ENCODE assay signal across 20 cellular contexts in the genomic region with DNA sequence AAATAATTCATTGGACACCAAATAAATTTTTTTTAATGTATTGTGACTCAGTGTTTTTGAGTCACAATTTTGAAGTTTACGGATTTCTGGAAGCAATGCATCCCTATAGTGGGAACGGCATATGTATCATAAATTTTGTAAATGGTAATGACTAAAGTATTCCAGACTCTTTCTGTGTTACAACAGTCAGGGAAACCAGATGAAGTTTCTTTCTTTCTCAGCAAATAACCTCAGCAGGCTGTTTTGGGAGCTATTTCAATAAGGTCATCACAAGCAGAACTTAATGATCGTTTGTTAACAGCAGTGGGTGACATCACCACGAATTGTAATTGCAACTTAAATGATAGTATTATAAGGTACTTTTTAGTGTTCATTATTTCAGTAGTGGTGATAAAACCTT. TPM values are rescaled to one million over a fixed set of nuclear protein-coding genes. Genes with fewer than 3 reads are reported as not detected.
DNase-seq lines count a peak whose midpoint lies in the region; ATAC-seq, FAIRE-seq and TF ChIP-seq lines count a peak whose summit lies in the region.
"Had no signal": no experiment of that assay in that cellular context is flagged by ENCODE, and none has a peak within 500 bp of the region (broad histone marks: within the 10 kb centered on the region; RNA-seq: fewer than 3 reads in every experiment).

No MANE protein-coding gene starts in this region.

- no peaks in the 10 kb centered on the region for H3K9me3 Mint-ChIP-seq in HFFc6
- no peaks in the 10 kb centered on the region for H3K9me3 Mint-ChIP-seq in stimulated activated naive CD8-positive, alpha-beta T cell treated with anti-CD3 and anti-CD28 coated beads, Interleukin-15, amount 100 ng/mL, for 72 hours
- H3K9me3 Mint-ChIP-seq: IgD-negative memory B cell, immature natural killer cell had no signal

- in situ Hi-C loops in HepG2 (cut with HindIII; ENCODE audit: extremely low pct_ligation_motif_present, low pct_unique_long_range_greater_than_20kb) (no loop called here), GM12878 (cut with MboI) (no loop called here)

- H3K4me3 Mint-ChIP-seq in HFFc6, result peak overlapping the region; percentile 18; the same call in 1 of the 2 replicates
- H3K4me3 Mint-ChIP-seq in stimulated activated naive CD8-positive, alpha-beta T cell treated with anti-CD3 and anti-CD28 coated beads, Interleukin-15, amount 100 ng/mL, for 72 hours, result peak overlapping the region; percentile 60 to 61
- H3K4me3 Mint-ChIP-seq: immature natural killer cell had no signal

- ATAC-seq in HepG2, result no peak
- ATAC-seq in right lobe of liver, result no peak
- peak; percentile 10 for ATAC-seq in GM12878
- ATAC-seq in stimulated activated naive CD8-positive, alpha-beta T cell treated with anti-CD3 and anti-CD28 coated beads, Interleukin-15, amount 100 ng/mL, for 72 hours, result peak; percentile 25
- ATAC-seq in sciatic nerve, result no peak

- H4K20me1 ChIP-seq in HepG2 (ENCODE audit: insufficient read depth, low read length) (peaks cover 2% of the 10 kb centered on the region), GM12878 (ENCODE audit: control insufficient read depth, insufficient read depth) (no peaks in the 10 kb centered on the region)

- RAD21 ChIA-PET in GM12878 (lab: Charles Lee; ENCODE audit: unreplicated experiment), result interaction anchor here (0.6 to 9.8 kb wide), 12 partner anchors 11 to 354 kb away, joined by 3 to 77 read pairs (median 4); partner anchors contain the start of genes EDN1 and HIVEP1

- H3K4me2 ChIP-seq in HepG2 (ENCODE audit: low read depth, low read length) (no peak overlapping the region), GM12878 (ENCODE audit: control insufficient read depth, insufficient read depth) (peak overlapping the region; percentile 92)
- H3K4me2 ChIP-seq: BLaER1 had no signal

- no peaks in the 10 kb centered on the region for H3K79me2 ChIP-seq in HepG2 (ENCODE audit: insufficient read depth, low read length)
- H3K79me2 ChIP-seq in GM12878 (ENCODE audit: control insufficient read depth, insufficient read depth, low read length), result peaks cover 100% of the 10 kb centered on the region

- H3K4me3 ChIP-seq in HepG2 (replicated peaks in 1 of 3; ENCODE audit: insufficient read depth in 1 of 3, low read depth in 2 of 3, low read length in 3 of 3) (no peak overlapping the region), right lobe of liver (no peak overlapping the region), GM12878 (0 out of 2 replicates have a peak overlapping the region, but pooled peaks have one; percentile 35)
- H3K4me3 ChIP-seq: BLaER1, lung, testis had no signal

- TF ChIP-seq RAD21 in HepG2 (CRISPR knock-in tag; IDR thresholded peaks at IDR 0.05) (no peak), GM12878 (IDR thresholded peaks at IDR 0.05; ENCODE audit: insufficient read depth, low read depth, low read length) (no peak)

- SMC1A ChIA-PET in GM12878 (lab: Charles Lee; ENCODE audit: uncharacterized antibody, unreplicated experiment), result interaction anchor here (0.7 to 3.7 kb wide), 15 partner anchors 9 to 363 kb away, joined by 3 to 20 read pairs (median 5); no protein-coding TSS in a partner anchor

- DNase-seq in HepG2 (ENCODE audit: low spot score) (no peak), right lobe of liver (no peak), HFFc6 (peak; percentile 61), GM12878 (ENCODE audit: low read depth, low spot score) (no peak), sciatic nerve (ENCODE audit: low spot score) (no peak), dedifferentiated amniotic fluid mesenchymal stem cell (ENCODE audit: extremely low spot score) (no peak), GDM1 (lab: John Stamatoyannopoulos, UW) (no peak)
- no peak for DNase-seq in stimulated activated naive CD8-positive, alpha-beta T cell treated with anti-CD3 and anti-CD28 coated beads, Interleukin-15, amount 100 ng/mL, for 72 hours
- DNase-seq: activated CD4-positive, CD25-positive, alpha-beta regulatory T cell treated with anti-CD3 and anti-CD28 coated beads, Interleukin-2, amount 50 U/mL, for 72 hours; activated T-cell treated with anti-CD3 and anti-CD28 coated beads, Interleukin-2, amount 50 U/mL, for 48 hours; anterior cingulate cortex; DMS153; immature natural killer cell; NCI-H1048; retina; testis had no signal

- H3K27ac Mint-ChIP-seq in HFFc6, result peak overlapping the region; percentile 52
- peak overlapping the region in 1 of 2 donors; percentile 80 for H3K27ac Mint-ChIP-seq in stimulated activated naive CD8-positive, alpha-beta T cell treated with anti-CD3 and anti-CD28 coated beads, Interleukin-15, amount 100 ng/mL, for 72 hours

- TF ChIP-seq POLR2A in HepG2 (IDR thresholded peaks at IDR 0.05; ENCODE audit: insufficient read depth in 1 of 2, low read depth in 2 of 2, low read length in 2 of 2) (no peak), right lobe of liver (IDR thresholded peaks at IDR 0.05) (no peak), GM12878 (IDR thresholded peaks at IDR 0.05; ENCODE audit: low read depth, low read length) (no peak)

- H3K27ac ChIP-seq in HepG2 (ENCODE audit: extremely low read length, insufficient read depth, low read length) (no peak overlapping the region), right lobe of liver (no peak overlapping the region), GM12878 (ENCODE audit: control insufficient read depth, insufficient read depth) (peak overlapping the region; percentile 97)
- H3K27ac ChIP-seq: BLaER1, testis had no signal

- no peak for TF ChIP-seq EP300 in HepG2 (IDR thresholded peaks at IDR 0.05; ENCODE audit: low read depth in 2 of 2, low read length in 2 of 2)
- TF ChIP-seq EP300 in HepG2 (CRISPR knock-in tag; IDR thresholded peaks at IDR 0.05; ENCODE audit: borderline replicate concordance), result no peak
- 0 out of 4 replicates have a peak, but pooled peaks of 1 of the 2 experiments have one; percentile 28 for TF ChIP-seq EP300 in GM12878 (IDR thresholded peaks at IDR 0.05; ENCODE audit: borderline replicate concordance in 1 of 2, control insufficient read depth in 1 of 2, low read depth in 2 of 2, low read length in 2 of 2)

- no peak for FAIRE-seq in HepG2 (lab: Jason Lieb, UNC)
- FAIRE-seq in GM12878 (lab: Jason Lieb, UNC), result no peak
- FAIRE-seq: H54 had no signal

- CTCF ChIA-PET in HepG2 (lab: Yijun Ruan, JAX; ENCODE audit: low intra/inter-chr PET ratio, low total read pairs) (no interaction called here), GM12878 (lab: Yijun Ruan, JAX) (interaction anchor here (0.6 to 2.5 kb wide), 7 partner anchors 11 to 542 kb away, joined by 3 to 9 read pairs (median 4); no protein-coding TSS in a partner anchor)

- H3K9me3 ChIP-seq in HepG2 (ENCODE audit: low read length), result no peaks in the 10 kb centered on the region
- no peaks in the 10 kb centered on the region for H3K9me3 ChIP-seq in right lobe of liver
- H3K9me3 ChIP-seq in GM12878 (replicated peaks; ENCODE audit: control insufficient read depth, insufficient read depth, low read length), result no peaks in the 10 kb centered on the region; the same call in 2 of the 3 replicates
- H3K9me3 ChIP-seq: BLaER1, testis had no signal

- TF ChIP-seq CTCF in HepG2 (CRISPR knock-in tag; IDR thresholded peaks at IDR 0.05), result no peak
- no peak for TF ChIP-seq CTCF in right lobe of liver (IDR thresholded peaks at IDR 0.05)
- no peak for TF ChIP-seq CTCF in HFFc6 (IDR thresholded peaks at IDR 0.05)
- TF ChIP-seq CTCF in GM12878 (IDR thresholded peaks at IDR 0.05 in 2 of 3, conservative IDR thresholded peaks at IDR 0.05 in 1 of 3; ENCODE audit: control insufficient read depth in 2 of 3, extremely low read depth in 1 of 3, insufficient read depth in 1 of 3, low read depth in 3 of 3, low read length in 3 of 3), result no peak

- H3K4me1 ChIP-seq in HepG2 (ENCODE audit: insufficient read depth, low read length) (no peaks in the 10 kb centered on the region), right lobe of liver (peaks cover 0 to 8% (median 1%) of the 10 kb centered on the region in 4 donors), GM12878 (ENCODE audit: control insufficient read depth, insufficient read depth, low read length) (peaks cover 43% of the 10 kb centered on the region)
- H3K4me1 ChIP-seq: testis had no signal

- H2AFZ ChIP-seq in HepG2 (ENCODE audit: low read length), result no peak overlapping the region
- H2AFZ ChIP-seq in GM12878 (ENCODE audit: control insufficient read depth, low read depth, low read length), result no peak overlapping the region

- H3K9ac ChIP-seq in HepG2 (ENCODE audit: insufficient read depth, low read depth, low read length) (no peak overlapping the region), GM12878 (ENCODE audit: control insufficient read depth, insufficient read depth, low read length) (peak overlapping the region; percentile 62; the same call in 1 of the 2 replicates)
- H3K9ac ChIP-seq: BLaER1 had no signal

- POLR2A ChIA-PET in HepG2 (lab: Yijun Ruan, JAX) (no interaction called here), GM12878 (lab: Charles Lee) (interaction anchor here (1.2 to 1.8 kb wide), 2 partner anchors 11 to 354 kb away, joined by 3 to 6 read pairs; no protein-coding TSS in a partner anchor)

- no peaks in the 10 kb centered on the region for H3K36me3 ChIP-seq in HepG2 (replicated peaks in 1 of 2; ENCODE audit: control insufficient read depth in 1 of 2, insufficient read depth in 2 of 2, low read length in 2 of 2)
- no peaks in the 10 kb centered on the region for H3K36me3 ChIP-seq in right lobe of liver
- H3K36me3 ChIP-seq in GM12878 (ENCODE audit: control insufficient read depth in 2 of 2, insufficient read depth in 2 of 2, low read length in 1 of 2), result peaks cover 0 to 1% of the 10 kb centered on the region in 2 experiments; a peak in 1 of 4 replicates
- H3K36me3 ChIP-seq: BLaER1 had no signal

- peaks cover 36% of the 10 kb centered on the region for H3K4me1 Mint-ChIP-seq in HFFc6 (ENCODE audit: low read depth)
- H3K4me1 Mint-ChIP-seq in stimulated activated naive CD8-positive, alpha-beta T cell treated with anti-CD3 and anti-CD28 coated beads, Interleukin-15, amount 100 ng/mL, for 72 hours, result peaks cover 77% of the 10 kb centered on the region

- intact Hi-C loops in HepG2 (cut with micrococcal nuclease; ENCODE audit: unreplicated experiment) (no loop called here), right lobe of liver (cut with DNase I) (no loop called here), GM12878 (cut with micrococcal nuclease; ENCODE audit: unreplicated experiment) (loop anchor here (5.0 kb wide), 3 partner anchors 53 to 352 kb away; no protein-coding TSS in a partner anchor), sciatic nerve (cut with DNase I) (no loop called here)

- BruUV-seq in HepG2 (replicated peaks; lab: Mats Ljungman, UMichigan) (no TSS peak), GM12878 (replicated peaks; lab: Mats Ljungman, UMichigan) (no TSS peak)

- peaks cover 5% of the 10 kb centered on the region; the same call in 1 of the 2 replicates for H3K36me3 Mint-ChIP-seq in HFFc6 (ENCODE audit: low read depth)
- H3K36me3 Mint-ChIP-seq: IgD-negative memory B cell, immature natural killer cell had no signal

- H3K27me3 Mint-ChIP-seq in HFFc6 (ENCODE audit: insufficient read depth), result no peaks in the 10 kb centered on the region
- no peaks in the 10 kb centered on the region for H3K27me3 Mint-ChIP-seq in stimulated activated naive CD8-positive, alpha-beta T cell treated with anti-CD3 and anti-CD28 coated beads, Interleukin-15, amount 100 ng/mL, for 72 hours
- H3K27me3 Mint-ChIP-seq: IgD-negative memory B cell had no signal

- 93% methylated on average over 4 of the region's 4 CpGs for WGBS in HepG2 (ENCODE audit: low lambda C conversion rate)
- WGBS in right lobe of liver (ENCODE audit: insufficient coverage, low coverage, low lambda C conversion rate, missing lambda C conversion rate), result 76% methylated on average over 4 of the region's 4 CpGs
- 12% methylated on average over 4 of the region's 4 CpGs for WGBS in GM12878 (ENCODE audit: insufficient coverage, insufficient replicate concordance, low lambda C conversion rate, missing lambda C conversion rate)

- H3K27me3 ChIP-seq in HepG2 (ENCODE audit: control insufficient read depth in 1 of 2, insufficient read depth in 2 of 2, low read length in 2 of 2), result no peaks in the 10 kb centered on the region
- H3K27me3 ChIP-seq in right lobe of liver, result no peaks in the 10 kb centered on the region
- H3K27me3 ChIP-seq in GM12878 (replicated peaks in 1 of 2; ENCODE audit: control insufficient read depth in 2 of 2, insufficient read depth in 2 of 2, low read length in 1 of 2), result no peaks in the 10 kb centered on the region
- H3K27me3 ChIP-seq: BLaER1, testis had no signal

RNA-seq across cellular contexts. Expression of gene HIVEP1, which starts 52.0 kb away (rescaled TPM):
- total RNA-seq in HepG2 (2016; rRNA removed; fragmentation: Illumina TruSeq; extraction: Trizol), result 7.4 and 11.1 TPM in 2 replicates
- 1.6 and 2.1 TPM in 2 replicates for total RNA-seq in HepG2 (2016; cell fraction: cytosol; rRNA removed; fragmentation: Illumina TruSeq; extraction: Trizol; ENCODE audit: low read depth)
- 7.9 and 9.1 TPM in 2 replicates for total RNA-seq in HepG2 (2016; cell fraction: insoluble cytoplasmic fraction; rRNA removed; fragmentation: Illumina TruSeq; extraction: Trizol)
- total RNA-seq in HepG2 (2016; cell fraction: membrane; rRNA removed; fragmentation: Illumina TruSeq; extraction: Trizol), result 4.1 and 4.8 TPM in 2 replicates
- total RNA-seq in HepG2 (2016; cell fraction: nucleus; rRNA removed; fragmentation: Illumina TruSeq; extraction: Trizol), result 20.1 and 25.7 TPM in 2 replicates
- 9.9 and 10.9 TPM in 2 replicates for polyA plus RNA-seq in HepG2 (2011; rRNA removed)
- polyA plus RNA-seq in HepG2 (2011; cell fraction: cytosol; rRNA removed), result 8.4 and 8.9 TPM in 2 replicates
- polyA plus RNA-seq in HepG2 (2011; cell fraction: nucleus; rRNA removed), result 15.8 and 16.8 TPM in 2 replicates
- 7.8 and 9.0 TPM in 2 replicates for polyA plus RNA-seq in HepG2 (2012)
- polyA plus RNA-seq in HepG2 (2016; cell fraction: cytosol; fragmentation: Illumina TruSeq; extraction: Trizol; ENCODE audit: low read depth), result 0.77 and 1.1 TPM in 2 replicates
- polyA plus RNA-seq in HepG2 (2016; cell fraction: insoluble cytoplasmic fraction; fragmentation: Illumina TruSeq; extraction: Trizol; ENCODE audit: low read depth), result 6.8 and 7.6 TPM in 2 replicates
- polyA plus RNA-seq in HepG2 (2016; cell fraction: membrane; fragmentation: Illumina TruSeq; extraction: Trizol; ENCODE audit: low read depth), result 1.6 and 1.7 TPM in 2 replicates
- polyA plus RNA-seq in HepG2 (2016; cell fraction: nucleus; fragmentation: Illumina TruSeq; extraction: Trizol; ENCODE audit: insufficient read depth, low read depth), result 13.9 and 14.0 TPM in 2 replicates
- polyA minus RNA-seq in HepG2 (2011; rRNA and poly(A)+ RNA removed; ENCODE audit: low replicate concordance), result 28.2 and 31.3 TPM in 2 replicates
- 11.1 and 13.6 TPM in 2 replicates for polyA minus RNA-seq in HepG2 (2011; cell fraction: cytosol; rRNA and poly(A)+ RNA removed)
- polyA minus RNA-seq in HepG2 (2011; cell fraction: nucleus; rRNA and poly(A)+ RNA removed), result 69.6 and 70.4 TPM in 2 replicates
- 10 to 100 TPM; 13.2 to 23.3 (median 17.8) TPM for total RNA-seq in right lobe of liver
- total RNA-seq in HFFc6 (2021; fragmentation: NEBNext Ultra II Directional; extraction: Animal tissue kit (Norgen Biotek cat#: 25700)), result 10 to 100 TPM; 10.3 to 19.9 (median 11.8) TPM
- 251 and 262 TPM in 2 replicates for total RNA-seq in GM12878 (2013; cell fraction: nucleolus; rRNA removed)
- total RNA-seq in GM12878 (2014; rRNA removed), result 32.2 and 33.7 TPM in 2 replicates
- total RNA-seq in GM12878 (2014; rRNA removed; fragmentation: Illumina TruSeq; extraction: Trizol), result 37.0 and 39.1 TPM in 2 replicates
- 37.5 and 37.7 TPM in 2 replicates for total RNA-seq in GM12878 (2021)
- 14.0 TPM for polyA plus RNA-seq in GM12878 (2011; ENCODE audit: low read depth)
- 13.6 and 19.7 TPM in 2 replicates for polyA plus RNA-seq in GM12878 (2011; rRNA removed)
- polyA plus RNA-seq in GM12878 (2011; cell fraction: cytosol; rRNA removed), result 23.6 and 25.1 TPM in 2 replicates
- polyA plus RNA-seq in GM12878 (2011; cell fraction: nucleus; rRNA removed), result 36.9 and 47.3 TPM in 2 replicates
- 14.9 and 17.9 TPM in 2 replicates for polyA plus RNA-seq in GM12878 (2012)
- 31.1 and 40.9 TPM in 2 replicates for polyA plus RNA-seq in GM12878 (2014; fragmentation: Illumina TruSeq; extraction: Trizol)
- 1 to 10 TPM; 4.3 to 6.7 TPM for polyA plus RNA-seq in GM12878 (2014; fragmentation: Nextera tagmentation; extraction: Ambion mirVana)
- 22.5 and 23.5 TPM in 2 replicates for polyA plus RNA-seq in GM12878 (2014; rRNA removed)
- 10 to 100 TPM; 11.9 to 13.2 TPM for polyA plus RNA-seq in GM12878 (2016; fragmentation: Nextera tagmentation; extraction: Ambion mirVana)
- polyA minus RNA-seq in GM12878 (2011; rRNA and poly(A)+ RNA removed), result 71.2 and 77.4 TPM in 2 replicates
- polyA minus RNA-seq in GM12878 (2011; cell fraction: cytosol; rRNA and poly(A)+ RNA removed), result 17.7 and 17.9 TPM in 2 replicates
- 62.4 and 93.5 TPM in 2 replicates for polyA minus RNA-seq in GM12878 (2011; cell fraction: nucleus; rRNA and poly(A)+ RNA removed)
- 48.6 TPM for total RNA-seq in sciatic nerve

Comparison
In these comparisons a context has a peak if more than half of its experiments do, and no peak if none do; other contexts are left out.
1. ATAC-seq: peak in GM12878 (single experiment) and stimulated activated naive CD8-positive, alpha-beta T cell treated with anti-CD3 and anti-CD28 coated beads, Interleukin-15, amount 100 ng/mL, for 72 hours (single experiment); none in HepG2 (single experiment), right lobe of liver (0 of 4) and sciatic nerve (single experiment).
2. Of the 75 proteins assayed by ChIP-seq in both HepG2 and GM12878: peak only in HepG2: none; only in GM12878: ATF2, CREB1, CREM, DPF2, FOXM1, IKZF1 and 3 more; in both: none; in neither: 64; mixed calls (peak in some experiments, not most) for 2.